Comparison of ENCODE assay signal across 1 cellular context in genomic region chr12:120628919-120629318, GRCh38.
A peak's percentile ranks its signal among the peaks of the same experiment; 100 is the strongest.
TF ChIP-seq lines count a peak whose summit lies in the region.

No MANE protein-coding gene starts in this region.

TF ChIP-seq in H1, 55 proteins besides CTCF, POLR2A, EP300 and RAD21 (continued from another document):
- no peak for TF ChIP-seq POU5F1 (IDR thresholded peaks at IDR 0.05; ENCODE audit: low read depth, low read length)
- no peak for TF ChIP-seq SAP30 (IDR thresholded peaks at IDR 0.05; ENCODE audit: insufficient read depth, insufficient replicate concordance, low read length)
- no peak for TF ChIP-seq ATF3 (IDR thresholded peaks at IDR 0.05; ENCODE audit: insufficient read depth, low read depth, low read length)
- TF ChIP-seq SIN3A (conservative IDR thresholded peaks at IDR 0.05 in 1 of 2, IDR thresholded peaks at IDR 0.05 in 1 of 2; ENCODE audit: low read depth in 1 of 2, low read length in 2 of 2): 0 out of 4 replicates have a peak, but pooled peaks of 1 of the 2 experiments have one; percentile 32
